ENCODE assay signal across 1 cellular context in the genomic region with DNA sequence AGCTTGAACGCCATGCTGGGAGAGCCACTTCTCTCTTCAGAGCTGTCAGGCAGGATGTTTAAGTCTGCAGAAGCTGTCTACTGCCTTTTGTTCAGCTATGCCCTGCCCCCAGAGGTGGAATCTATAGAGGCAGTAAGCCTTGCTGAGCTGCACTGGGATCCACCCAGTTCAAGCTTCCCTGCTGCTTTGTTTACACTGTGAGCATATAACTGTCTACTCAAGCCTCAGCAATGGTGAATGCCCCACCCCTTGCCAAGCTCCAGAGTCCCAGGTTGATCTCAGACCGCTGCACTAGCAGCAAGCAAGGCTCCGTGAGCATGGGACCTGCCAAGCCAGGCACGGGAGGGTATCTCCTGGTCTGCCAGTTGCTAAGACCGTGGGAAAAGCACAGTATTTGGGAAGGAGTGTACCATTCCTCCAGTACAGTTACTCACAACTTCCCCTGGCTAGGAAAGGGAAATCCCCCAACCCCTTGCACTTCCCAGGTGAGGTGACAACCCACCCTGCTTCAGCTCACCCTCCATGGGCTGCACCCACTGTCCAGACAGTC.
TF ChIP-seq lines count a peak whose summit lies in the region.

No MANE protein-coding gene starts in this region.

TF ChIP-seq in IMR-90, 13 proteins besides CTCF, POLR2A, EP300 and RAD21 (continued from another document):
- TF ChIP-seq CEBPB (IDR thresholded peaks at IDR 0.05; ENCODE audit: low read depth, low read length) (no peak), RCOR1 (IDR thresholded peaks at IDR 0.05; ENCODE audit: insufficient replicate concordance, low read length) (no peak), FOS (IDR thresholded peaks at IDR 0.05; ENCODE audit: low read depth, low read length) (no peak), MXI1 (IDR thresholded peaks at IDR 0.05; ENCODE audit: borderline replicate concordance, low read depth, low read length) (no peak), USF2 (IDR thresholded peaks at IDR 0.05; ENCODE audit: low read depth, low read length) (no peak), MAFK (IDR thresholded peaks at IDR 0.05; ENCODE audit: low read depth, low read length) (no peak), NFE2L2 (IDR thresholded peaks at IDR 0.05; ENCODE audit: low read depth, low read length) (no peak), MAZ (IDR thresholded peaks at IDR 0.05; ENCODE audit: borderline replicate concordance, low read depth, low read length) (no peak), CHD1 (IDR thresholded peaks at IDR 0.05; ENCODE audit: low read depth, low read length) (no peak), SMC3 (IDR thresholded peaks at IDR 0.05; ENCODE audit: low read depth, low read length) (no peak), ELK1 (IDR thresholded peaks at IDR 0.05; ENCODE audit: borderline replicate concordance, low read depth, low read length) (no peak)
TF ChIP-seq in IMR-90: peak in this region for 0.
